Comparison of ENCODE assay signal across 24 cellular contexts in the genomic region with DNA sequence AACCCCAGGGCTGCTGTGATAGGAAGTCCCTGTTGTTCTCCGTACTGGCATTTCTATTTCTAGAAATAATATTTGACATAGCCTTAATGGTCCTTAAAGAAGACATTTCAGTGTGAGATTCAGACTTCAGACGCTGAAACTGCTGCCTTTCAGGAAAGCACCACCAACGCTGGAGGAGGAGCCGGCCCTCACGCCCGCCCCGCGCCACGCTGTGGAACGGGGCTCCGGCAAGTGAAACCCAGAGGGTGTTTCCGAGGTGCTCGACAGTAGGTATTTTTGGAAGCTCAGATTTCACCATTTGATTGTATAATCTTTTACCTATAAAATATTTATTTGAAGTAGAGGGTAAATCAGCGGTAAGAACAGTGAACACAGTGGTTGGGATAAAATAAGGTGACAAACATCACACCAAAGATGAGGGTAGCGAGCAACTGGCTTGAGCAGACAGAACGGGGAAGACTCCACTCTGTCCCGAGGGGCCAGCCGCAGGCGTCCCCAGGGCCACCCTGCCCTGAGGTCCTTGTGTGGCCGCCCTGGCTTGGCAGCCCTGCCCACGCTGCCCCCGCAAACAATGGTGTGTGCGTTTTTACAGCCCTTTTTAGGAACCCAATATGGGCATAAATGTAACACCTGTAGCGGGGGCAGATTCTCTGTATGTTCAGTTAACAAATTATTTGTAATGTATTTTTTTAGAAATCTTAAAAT.
DNase-seq lines count a peak whose midpoint lies in the region; ATAC-seq, FAIRE-seq and TF ChIP-seq lines count a peak whose summit lies in the region.
"Had no signal": no experiment of that assay in that cellular context is flagged by ENCODE, and none has a peak within 500 bp of the region (broad histone marks: within the 10 kb centered on the region; RNA-seq: fewer than 3 reads in every experiment).

No MANE protein-coding gene starts in this region.

- H3K4me3 ChIP-seq in Caco-2 (ENCODE audit: low read depth, low read length) = no peak overlapping the region
- H3K4me3 ChIP-seq in endothelial cell of umbilical vein (replicated peaks in 1 of 3; ENCODE audit: insufficient read depth in 1 of 3, low read depth in 1 of 3, low read length in 3 of 3) = no peak overlapping the region
- no peak overlapping the region for H3K4me3 ChIP-seq in mucosa of descending colon
- H3K4me3 ChIP-seq: A549; BLaER1 treated with 17β-estradiol and CSF1 and Interleukin-3, amounts not matched to agents 10 nM and 100 nM; GM23338 had no signal

- H2AFZ ChIP-seq in endothelial cell of umbilical vein (ENCODE audit: low read depth, low read length) = no peak overlapping the region
- H2AFZ ChIP-seq: GM23338 had no signal

- no peaks in the 10 kb centered on the region for H3K27me3 Mint-ChIP-seq in Caco-2 (ENCODE audit: insufficient read depth, unreplicated experiment)
- H3K27me3 Mint-ChIP-seq: CD4-positive, alpha-beta T cell; CD8-positive, alpha-beta memory T cell had no signal

- H3K9ac ChIP-seq in endothelial cell of umbilical vein (replicated peaks; ENCODE audit: extremely low read depth, insufficient read depth, low read length) = no peak overlapping the region
- H3K9ac ChIP-seq: BLaER1 treated with 17β-estradiol and CSF1 and Interleukin-3, amounts not matched to agents 10 nM and 100 nM had no signal

- H3K36me3 ChIP-seq in Caco-2 (ENCODE audit: control insufficient read depth, insufficient read depth, low read length) = peaks cover 2% of the 10 kb centered on the region
- H3K36me3 ChIP-seq in endothelial cell of umbilical vein (ENCODE audit: control insufficient read depth in 2 of 2, extremely low read depth in 1 of 2, insufficient read depth in 2 of 2, low read length in 2 of 2) = peaks cover 2 to 16% of the 10 kb centered on the region in 2 experiments
- no peaks in the 10 kb centered on the region for H3K36me3 ChIP-seq in mucosa of descending colon (ENCODE audit: low read depth)

- DNase-seq in Caco-2 (no peak), endothelial cell of umbilical vein (ENCODE audit: low read depth, low spot score) (no peak), mucosa of descending colon (peak in 2 of 3 donors; percentile 11 to 17), NCI-H1092 treated with DMSO at 0.1 percent for 48 hours (lab: John Stamatoyannopoulos, UW) (no peak), middle frontal gyrus (ENCODE audit: extremely low spot score, low spot score) (no peak)
- DNase-seq in activated CD4-positive, CD25-positive, alpha-beta regulatory T cell (lab: John Stamatoyannopoulos, UW) = no peak
- DNase-seq: 8988T; ACHN; AML-193; BE2C; Calu3; CD4-positive, alpha-beta T cell; CD8-positive, alpha-beta memory T cell; DMS53; DMS79 treated with DMSO at 0.1 percent for 48 hours; GF-D8; H9 had no signal

- H3K27ac Mint-ChIP-seq in Caco-2 (ENCODE audit: unreplicated experiment) = peak overlapping the region; percentile 40
- H3K27ac Mint-ChIP-seq: CD4-positive, alpha-beta T cell; CD8-positive, alpha-beta memory T cell; GM23338 had no signal

- no peaks in the 10 kb centered on the region for H3K79me2 ChIP-seq in endothelial cell of umbilical vein (ENCODE audit: control insufficient read depth, insufficient read depth, low read length)

- H3K9me1 ChIP-seq in endothelial cell of umbilical vein (replicated peaks; ENCODE audit: control insufficient read depth, extremely low read depth, insufficient read depth, low read length) = no peaks in the 10 kb centered on the region

- H4K20me1 ChIP-seq in endothelial cell of umbilical vein (replicated peaks; ENCODE audit: control insufficient read depth, extremely low read depth, insufficient read depth, low read length) = no peaks in the 10 kb centered on the region

- H3K36me3 Mint-ChIP-seq in Caco-2 (ENCODE audit: insufficient read depth, unreplicated experiment) = peaks cover 52% of the 10 kb centered on the region

- H3K27me3 ChIP-seq in Caco-2 (replicated peaks; ENCODE audit: control insufficient read depth, insufficient read depth, low read length) (no peaks in the 10 kb centered on the region), endothelial cell of umbilical vein (ENCODE audit: control insufficient read depth in 2 of 2, insufficient read depth in 2 of 2, low read length in 2 of 2) (no peaks in the 10 kb centered on the region)
- H3K27me3 ChIP-seq: BE2C had no signal

- intact Hi-C loops in Caco-2 (cut with micrococcal nuclease; ENCODE audit: unreplicated experiment) (no loop called here), endothelial cell of umbilical vein (cut with micrococcal nuclease) (no loop called here), mucosa of descending colon (cut with DNase I, micrococcal nuclease) (no loop called here)

- no peak overlapping the region for H3K4me2 ChIP-seq in endothelial cell of umbilical vein (ENCODE audit: insufficient read depth, low read length)
- H3K4me2 ChIP-seq: A549; BLaER1 treated with 17β-estradiol and CSF1 and Interleukin-3, amounts not matched to agents 10 nM and 100 nM; GM23338 had no signal

- no TSS peak for BruUV-seq in Caco-2 (replicated peaks; lab: Mats Ljungman, UMichigan)
- TSS peak; percentile 4 for BruUV-seq in endothelial cell of umbilical vein (replicated peaks; lab: Mats Ljungman, UMichigan)

- H3K4me1 ChIP-seq in Caco-2 = no peaks in the 10 kb centered on the region
- H3K4me1 ChIP-seq in endothelial cell of umbilical vein (ENCODE audit: control insufficient read depth, extremely low read depth, insufficient read depth, low read length) = no peaks in the 10 kb centered on the region
- H3K4me1 ChIP-seq in mucosa of descending colon (ENCODE audit: low read depth) = no peaks in the 10 kb centered on the region
- H3K4me1 ChIP-seq: A549 had no signal

- POLR2A ChIA-PET in Caco-2 (lab: Charles Lee) (no interaction called here), endothelial cell of umbilical vein (lab: Charles Lee) (no interaction called here)

- no peaks in the 10 kb centered on the region for H3K9me3 Mint-ChIP-seq in Caco-2 (ENCODE audit: unreplicated experiment)
- H3K9me3 Mint-ChIP-seq: CD14-positive monocyte; CD4-positive, alpha-beta T cell; CD8-positive, alpha-beta memory T cell; GM23338; H9 had no signal

- no peak overlapping the region for H3K27ac ChIP-seq in endothelial cell of umbilical vein (ENCODE audit: insufficient read depth, low read depth, low read length)
- H3K27ac ChIP-seq: A549; BLaER1 treated with 17β-estradiol and CSF1 and Interleukin-3, amounts not matched to agents 10 nM and 100 nM had no signal

- no peak for TF ChIP-seq POLR2A in endothelial cell of umbilical vein (IDR thresholded peaks at IDR 0.05; ENCODE audit: low read depth, low read length)

- H3K9me3 ChIP-seq in Caco-2 (no peaks in the 10 kb centered on the region), endothelial cell of umbilical vein (replicated peaks; ENCODE audit: control insufficient read depth, insufficient read depth, low read length) (no peaks in the 10 kb centered on the region), mucosa of descending colon (no peaks in the 10 kb centered on the region)
- H3K9me3 ChIP-seq: A549; BE2C; BLaER1 treated with 17β-estradiol and CSF1 and Interleukin-3, amounts not matched to agents 10 nM and 100 nM had no signal

- dilution Hi-C loops in endothelial cell of umbilical vein (cut with MboI; ENCODE audit: extremely low pct_ligation_motif_present, low sequenced_read_pairs) = no loop called here

- no peak overlapping the region for H3K4me3 Mint-ChIP-seq in Caco-2 (ENCODE audit: unreplicated experiment)
- H3K4me3 Mint-ChIP-seq: CD14-positive monocyte; CD4-positive, alpha-beta T cell; CD8-positive, alpha-beta memory T cell; GM23338; H9 had no signal

- ATAC-seq in mucosa of descending colon = no peak
- ATAC-seq: A549, GM23338, HCT116 had no signal

- CTCF ChIA-PET in Caco-2 (lab: Charles Lee) (no interaction called here), endothelial cell of umbilical vein (lab: Charles Lee) (no interaction called here)

- no peak for FAIRE-seq in endothelial cell of umbilical vein (lab: Jason Lieb, UNC)
- FAIRE-seq: A549, GM12891, GM18507 had no signal

- H3K4me1 Mint-ChIP-seq in Caco-2 (ENCODE audit: low read depth, unreplicated experiment) = no peaks in the 10 kb centered on the region
- H3K4me1 Mint-ChIP-seq: CD8-positive, alpha-beta memory T cell had no signal

- no peak for TF ChIP-seq CTCF in Caco-2 (IDR thresholded peaks at IDR 0.05; ENCODE audit: insufficient read depth in 1 of 2, low read depth in 1 of 2, low read length in 1 of 2, severe bottlenecking in 1 of 2, unreplicated experiment in 1 of 2)
- no peak for TF ChIP-seq CTCF in endothelial cell of umbilical vein (IDR thresholded peaks at IDR 0.05; ENCODE audit: extremely low read depth in 1 of 2, insufficient read depth in 1 of 2, low read depth in 1 of 2, low read length in 2 of 2)
- TF ChIP-seq CTCF in mucosa of descending colon (IDR thresholded peaks at IDR 0.05) = no peak

TF ChIP-seq in endothelial cell of umbilical vein, 7 proteins besides CTCF, POLR2A, EP300 and RAD21:
- no peak for TF ChIP-seq FOS (IDR thresholded peaks at IDR 0.05; ENCODE audit: borderline replicate concordance, insufficient read depth, low read length)
- TF ChIP-seq POLR2AphosphoS5 (IDR thresholded peaks at IDR 0.05; ENCODE audit: insufficient read depth, low read depth, low read length) = no peak
- no peak for TF ChIP-seq GATA2 (IDR thresholded peaks at IDR 0.05; ENCODE audit: insufficient read depth, insufficient read length, low read depth, low read length)
- TF ChIP-seq EZH2 (IDR thresholded peaks at IDR 0.05; ENCODE audit: borderline replicate concordance, low read depth, low read length, severe bottlenecking) = no peak
- TF ChIP-seq, protein P1, sequence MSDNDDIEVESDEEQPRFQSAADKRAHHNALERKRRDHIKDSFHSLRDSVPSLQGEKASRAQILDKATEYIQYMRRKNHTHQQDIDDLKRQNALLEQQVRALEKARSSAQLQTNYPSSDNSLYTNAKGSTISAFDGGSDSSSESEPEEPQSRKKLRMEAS (IDR thresholded peaks at IDR 0.05; ENCODE audit: insufficient read depth, insufficient read length) = no peak
- no peak for TF ChIP-seq JUN (IDR thresholded peaks at IDR 0.05; ENCODE audit: borderline replicate concordance, insufficient read depth, insufficient read length, low read depth)
- TF ChIP-seq MYC (IDR thresholded peaks at IDR 0.05; ENCODE audit: low read depth, low read length) = no peak

Comparison
In these comparisons a context has a peak if more than half of its experiments do, and no peak if none do; other contexts are left out.
1. DNase-seq: peak in mucosa of descending colon (2 of 3); none in Caco-2 (0 of 2), endothelial cell of umbilical vein (single experiment), activated CD4-positive, CD25-positive, alpha-beta regulatory T cell (0 of 4), NCI-H1092 treated with DMSO at 0.1 percent for 48 hours (single experiment) and middle frontal gyrus (single experiment).